ENCODE assay signal across 11 cellular contexts in genomic region chr2:196961889-196962288, GRCh38. TPM values are rescaled to one million over a fixed set of nuclear protein-coding genes. Genes with fewer than 3 reads are reported as not detected.
DNase-seq lines count a peak whose midpoint lies in the region; ATAC-seq and FAIRE-seq lines count a peak whose summit lies in the region.
"Had no signal": no experiment of that assay in that cellular context is flagged by ENCODE, and none has a peak within 500 bp of the region (broad histone marks: within the 10 kb centered on the region; RNA-seq: fewer than 3 reads in every experiment).

No MANE protein-coding gene starts in this region.

- peaks cover 9% of the 10 kb centered on the region for H3K9me3 Mint-ChIP-seq in activated CD4-positive, alpha-beta memory T cell treated with anti-CD3 and anti-CD28 coated beads, Interleukin-2, amount 10 ng/mL, durations not matched to agents 7 days and 5 days

- peaks cover 19% of the 10 kb centered on the region for H3K36me3 Mint-ChIP-seq in activated CD4-positive, alpha-beta memory T cell treated with anti-CD3 and anti-CD28 coated beads, Interleukin-2, amount 10 ng/mL, durations not matched to agents 7 days and 5 days (ENCODE audit: low read depth)

- peak overlapping the region; percentile 13 for H3K27ac Mint-ChIP-seq in activated CD4-positive, alpha-beta memory T cell treated with anti-CD3 and anti-CD28 coated beads, Interleukin-2, amount 10 ng/mL, durations not matched to agents 7 days and 5 days

- POLR2A ChIA-PET in activated CD4-positive, alpha-beta memory T cell treated with anti-CD3 and anti-CD28 coated beads, Interleukin-2, amount 10 ng/mL, durations not matched to agents 7 days and 5 days (lab: Charles Lee) = interaction anchor here (0.7 to 1.9 kb wide), 3 partner anchors 26 to 46 kb away, joined by 3 to 29 read pairs (median 8); partner anchors contain the start of gene PGAP1

- FAIRE-seq in GM18507 (lab: Jason Lieb, UNC) = peak; percentile 83

- ATAC-seq in GM19463 (IDR thresholded peaks at IDR 0.05; ENCODE audit: unreplicated experiment) (peak; percentile 93), HG02981 (IDR thresholded peaks at IDR 0.05; ENCODE audit: unreplicated experiment) (peak; percentile 95)

- no peak overlapping the region for H3K4me3 Mint-ChIP-seq in activated CD4-positive, alpha-beta memory T cell treated with anti-CD3 and anti-CD28 coated beads, Interleukin-2, amount 10 ng/mL, durations not matched to agents 7 days and 5 days

- CTCF ChIA-PET in activated CD4-positive, alpha-beta memory T cell treated with anti-CD3 and anti-CD28 coated beads, Interleukin-2, amount 10 ng/mL, durations not matched to agents 7 days and 5 days (lab: Charles Lee) = no interaction called here

- no peaks in the 10 kb centered on the region for H3K27me3 Mint-ChIP-seq in activated CD4-positive, alpha-beta memory T cell treated with anti-CD3 and anti-CD28 coated beads, Interleukin-2, amount 10 ng/mL, durations not matched to agents 7 days and 5 days

- DNase-seq in GM18507 (ENCODE audit: extremely low spot score, insufficient read length, low read depth) = peak; percentile 7
- DNase-seq in activated CD4-positive, alpha-beta memory T cell treated with anti-CD3 and anti-CD28 coated beads, Interleukin-2, amount 10 ng/mL, durations not matched to agents 7 days and 5 days = no peak
- DNase-seq in kidney tubule cell (ENCODE audit: low spot score) = no peak
- no peak for DNase-seq in OCI-M1 (lab: John Stamatoyannopoulos, UW)
- no peak for DNase-seq in H4 (ENCODE audit: low spot score)
- DNase-seq in foreskin melanocyte = no peak
- DNase-seq: H7, MV-4-11, right lobe of liver had no signal

- H3K4me1 Mint-ChIP-seq in activated CD4-positive, alpha-beta memory T cell treated with anti-CD3 and anti-CD28 coated beads, Interleukin-2, amount 10 ng/mL, durations not matched to agents 7 days and 5 days = peaks cover 29% of the 10 kb centered on the region

RNA-seq across cellular contexts. Expression of gene PGAP1, which starts 35.4 kb away (rescaled TPM):
- 10 to 100 TPM; 53.6 to 63.6 TPM for total RNA-seq in activated CD4-positive, alpha-beta memory T cell treated with anti-CD3 and anti-CD28 coated beads, Interleukin-2, amount 10 ng/mL, durations not matched to agents 7 days and 5 days
- total RNA-seq in H4 (2014; rRNA removed; shearing (Covaris generic)) = 1.4 and 1.6 TPM in 2 replicates

Comparison
In these comparisons a context has a peak if more than half of its experiments do, and no peak if none do; other contexts are left out.
1. RNA of gene PGAP1, which starts 35.4 kb away (total RNA-seq): 53.6 to 63.6 TPM in activated CD4-positive, alpha-beta memory T cell treated with anti-CD3 and anti-CD28 coated beads, Interleukin-2, amount 10 ng/mL, durations not matched to agents 7 days and 5 days; 1.4 to 1.6 TPM in H4; every median in the first group is over 10 times any median in the second.